Comparison of ENCODE assay signal across 7 cellular contexts in genomic region chr11:78138694-78139421, GRCh38. TPM values are rescaled to one million over a fixed set of nuclear protein-coding genes. Genes with fewer than 3 reads are reported as not detected.
DNase-seq lines count a peak whose midpoint lies in the region; ATAC-seq and TF ChIP-seq lines count a peak whose summit lies in the region.

No MANE protein-coding gene starts in this region.

- no peaks in the 10 kb centered on the region for H3K27me3 ChIP-seq in prostate gland (replicated peaks; ENCODE audit: insufficient read depth)

- H3K27ac Mint-ChIP-seq in activated CD4-positive, alpha-beta memory T cell treated with anti-CD3 and anti-CD28 coated beads, Interleukin-2, amount 10 ng/mL, durations not matched to agents 7 days and 5 days: peak overlapping the region; percentile 91

- peak overlapping the region; percentile 85 for H3K4me3 Mint-ChIP-seq in activated CD4-positive, alpha-beta memory T cell treated with anti-CD3 and anti-CD28 coated beads, Interleukin-2, amount 10 ng/mL, durations not matched to agents 7 days and 5 days

- peaks cover 51% of the 10 kb centered on the region for H3K4me1 Mint-ChIP-seq in activated CD4-positive, alpha-beta memory T cell treated with anti-CD3 and anti-CD28 coated beads, Interleukin-2, amount 10 ng/mL, durations not matched to agents 7 days and 5 days

- WGBS in prostate gland: 21% methylated on average over 12 of the region's 12 CpGs

- H3K36me3 ChIP-seq in prostate gland: no peaks in the 10 kb centered on the region

- H3K4me3 ChIP-seq in fibroblast of mammary gland (ENCODE audit: control insufficient read depth, low read depth, low read length): peak overlapping the region; percentile 97
- H3K4me3 ChIP-seq in prostate gland: peak overlapping the region; percentile 50 to 75

- POLR2A ChIA-PET in HEK293T (lab: Yijun Ruan, JAX): interaction anchor here (0.8 to 1.9 kb wide), 16 partner anchors 8 to 436 kb away, joined by 3 to 23 read pairs (median 6); partner anchors contain the start of genes INTS4, KCTD21, NARS2 and NDUFC2
- POLR2A ChIA-PET in activated CD4-positive, alpha-beta memory T cell treated with anti-CD3 and anti-CD28 coated beads, Interleukin-2, amount 10 ng/mL, durations not matched to agents 7 days and 5 days (lab: Charles Lee): interaction anchor here (0.9 to 3.4 kb wide), 18 partner anchors 9 to 436 kb away, joined by 3 to 27 read pairs (median 4); partner anchors contain the start of genes GAB2, INTS4, KCTD21 and NARS2

- TF ChIP-seq CTCF in fibroblast of mammary gland (conservative IDR thresholded peaks at IDR 0.05; ENCODE audit: control insufficient read depth, insufficient read depth, low read depth, low read length) (peak; percentile 11), prostate gland (IDR thresholded peaks at IDR 0.05) (no peak)

- CTCF ChIA-PET in HEK293T (lab: Yijun Ruan, JAX): interaction anchor here (1.0 kb wide), 1 partner anchor 9 kb away, joined by 3 read pairs; no protein-coding TSS in a partner anchor
- CTCF ChIA-PET in activated CD4-positive, alpha-beta memory T cell treated with anti-CD3 and anti-CD28 coated beads, Interleukin-2, amount 10 ng/mL, durations not matched to agents 7 days and 5 days (lab: Charles Lee): interaction anchor here (0.8 to 3.0 kb wide), 8 partner anchors 12 to 435 kb away, joined by 3 to 20 read pairs (median 5); partner anchors contain the start of genes INTS4, KCTD21, NARS2 and USP35

- peaks cover 55% of the 10 kb centered on the region for H3K36me3 Mint-ChIP-seq in activated CD4-positive, alpha-beta memory T cell treated with anti-CD3 and anti-CD28 coated beads, Interleukin-2, amount 10 ng/mL, durations not matched to agents 7 days and 5 days (ENCODE audit: low read depth)

- no peak for TF ChIP-seq POLR2A in prostate gland (IDR thresholded peaks at IDR 0.05)

- intact Hi-C loops in prostate gland (cut with DNase I): no loop called here

- no peaks in the 10 kb centered on the region for H3K27me3 Mint-ChIP-seq in activated CD4-positive, alpha-beta memory T cell treated with anti-CD3 and anti-CD28 coated beads, Interleukin-2, amount 10 ng/mL, durations not matched to agents 7 days and 5 days

- peaks cover 4% of the 10 kb centered on the region for H3K4me1 ChIP-seq in prostate gland (replicated peaks)

- DNase-seq in HEK293T (ENCODE audit: extremely low spot score) (peak; percentile 30), MV-4-11 (lab: John Stamatoyannopoulos, UW) (peak; percentile 51), fibroblast of mammary gland (ENCODE audit: low read depth) (peak; percentile 31), prostate gland (ENCODE audit: low spot score) (no peak), HuH-7 (ENCODE audit: low spot score) (no peak)
- DNase-seq in activated CD4-positive, alpha-beta memory T cell treated with anti-CD3 and anti-CD28 coated beads, Interleukin-2, amount 10 ng/mL, durations not matched to agents 7 days and 5 days: peak; percentile 47

- H3K9me3 Mint-ChIP-seq in activated CD4-positive, alpha-beta memory T cell treated with anti-CD3 and anti-CD28 coated beads, Interleukin-2, amount 10 ng/mL, durations not matched to agents 7 days and 5 days: peaks cover 2% of the 10 kb centered on the region

- H3K27ac ChIP-seq in prostate gland: peak overlapping the region; percentile 59 to 70

- ATAC-seq in GM18502 (IDR thresholded peaks at IDR 0.05; ENCODE audit: poor library complexity, unreplicated experiment): peak; percentile 31

- H3K9me3 ChIP-seq in prostate gland: no peaks in the 10 kb centered on the region

TF ChIP-seq in HEK293T, 16 proteins besides CTCF, POLR2A, EP300 and RAD21:
- TF ChIP-seq L3MBTL2 (conservative IDR thresholded peaks at IDR 0.05): no peak
- no peak for TF ChIP-seq LEF1 (IDR thresholded peaks at IDR 0.05; ENCODE audit: borderline replicate concordance)
- TF ChIP-seq FOXA1 (IDR thresholded peaks at IDR 0.05): no peak
- TF ChIP-seq ZNF384 (IDR thresholded peaks at IDR 0.05): no peak
- TF ChIP-seq FOXK2 (IDR thresholded peaks at IDR 0.05): no peak

RNA-seq across cellular contexts. Expression of gene ALG8, which starts 0.6 kb away (rescaled TPM):
- 10 to 100 TPM; 40.2 to 48.1 TPM for total RNA-seq in activated CD4-positive, alpha-beta memory T cell treated with anti-CD3 and anti-CD28 coated beads, Interleukin-2, amount 10 ng/mL, durations not matched to agents 7 days and 5 days
- total RNA-seq in prostate gland: 10 to 100 TPM; 34.0 to 50.3 TPM

RNA-seq across cellular contexts. Expression of gene KCTD21, which starts 49.6 kb away (rescaled TPM):
- total RNA-seq in activated CD4-positive, alpha-beta memory T cell treated with anti-CD3 and anti-CD28 coated beads, Interleukin-2, amount 10 ng/mL, durations not matched to agents 7 days and 5 days: 1 to 10 TPM; 7.5 to 9.3 TPM
- 10 to 100 TPM in 1 of 2 donors, 1 to 10 TPM in 1; 7.3 to 12.2 TPM for total RNA-seq in prostate gland

RNA-seq across cellular contexts. Expression of gene USP35, which starts 49.9 kb away (rescaled TPM):
- total RNA-seq in activated CD4-positive, alpha-beta memory T cell treated with anti-CD3 and anti-CD28 coated beads, Interleukin-2, amount 10 ng/mL, durations not matched to agents 7 days and 5 days: 10 to 100 TPM; 10.8 to 12.1 TPM
- total RNA-seq in prostate gland: 10 to 100 TPM in 1 of 2 donors, 1 to 10 TPM in 1; 3.4 to 13.6 TPM

RNA-seq across cellular contexts. Expression of gene NDUFC2, which starts 59.2 kb away (rescaled TPM):
- 100 to 1,000 TPM; 204 to 210 TPM for total RNA-seq in activated CD4-positive, alpha-beta memory T cell treated with anti-CD3 and anti-CD28 coated beads, Interleukin-2, amount 10 ng/mL, durations not matched to agents 7 days and 5 days
- total RNA-seq in prostate gland: 100 to 1,000 TPM; 119 to 193 TPM

Comparison
In these comparisons a context has a peak if more than half of its experiments do, and no peak if none do; other contexts are left out.
1. DNase-seq: peak in HEK293T (single experiment), MV-4-11 (single experiment), activated CD4-positive, alpha-beta memory T cell treated with anti-CD3 and anti-CD28 coated beads, Interleukin-2, amount 10 ng/mL, durations not matched to agents 7 days and 5 days (single experiment) and fibroblast of mammary gland (single experiment); none in prostate gland (single experiment) and HuH-7 (single experiment).